ENCODE assay signal across 1 cellular context in the genomic region with DNA sequence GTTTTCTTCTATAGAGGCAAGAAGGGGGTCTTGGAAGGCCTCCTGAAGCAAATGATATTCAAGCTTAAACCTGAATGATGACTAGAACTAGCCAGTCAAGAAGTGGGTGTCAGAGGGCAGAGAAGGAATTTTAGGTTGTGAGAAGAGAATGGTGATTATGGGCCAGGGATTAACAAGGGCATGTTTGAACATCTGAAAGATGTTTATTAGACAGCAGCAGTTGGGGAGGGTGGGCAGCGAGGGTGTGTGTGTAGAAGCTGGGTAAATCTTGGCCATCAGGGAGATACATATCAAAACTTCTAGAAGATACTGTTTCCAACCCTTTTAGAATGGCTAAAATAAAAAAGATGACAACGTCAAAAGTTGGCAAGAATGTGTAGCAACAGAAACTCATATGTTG.
TF ChIP-seq lines count a peak whose summit lies in the region.

No MANE protein-coding gene starts in this region.

TF ChIP-seq in K562, 482 proteins besides CTCF, POLR2A, EP300 and RAD21:
- TF ChIP-seq CBFB (CRISPR knock-in tag; IDR thresholded peaks at IDR 0.05) (no peak), GATA2 (CRISPR knock-in tag; IDR thresholded peaks at IDR 0.05) (no peak), BMI1 (IDR thresholded peaks at IDR 0.05; ENCODE audit: low read length) (no peak), ZNF124 (CRISPR knock-in tag; IDR thresholded peaks at IDR 0.05) (no peak), ZFP36 (IDR thresholded peaks at IDR 0.05; ENCODE audit: low read depth, low read length, partially characterized antibody) (peak; percentile 40), ZNF212 (CRISPR knock-in tag; IDR thresholded peaks at IDR 0.05) (no peak), ZNF324 (CRISPR knock-in tag; IDR thresholded peaks at IDR 0.05) (no peak), ZNF75A (CRISPR knock-in tag; IDR thresholded peaks at IDR 0.05) (no peak)
